ENCODE assay signal across 15 cellular contexts in the genomic region with DNA sequence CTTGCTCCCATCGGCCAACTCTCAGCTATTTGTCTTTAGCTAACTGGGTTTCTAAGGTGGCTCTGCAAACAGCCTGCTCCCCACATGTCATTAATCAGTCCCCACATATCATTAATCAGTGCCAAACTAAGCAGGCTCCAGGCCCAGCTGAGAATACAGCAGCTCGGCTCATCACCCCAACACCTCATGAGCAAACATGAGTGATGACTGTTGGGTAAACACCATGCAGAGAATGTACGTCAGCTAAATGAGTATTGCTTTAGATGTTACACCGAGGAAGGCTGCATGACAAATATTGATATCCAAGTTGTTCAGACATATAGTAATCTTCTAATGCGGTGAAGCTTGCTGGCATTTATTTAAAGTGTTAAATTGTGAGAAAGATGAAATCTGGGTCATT.
"Had no signal": no experiment of that assay in that cellular context is flagged by ENCODE, and none has a peak within 500 bp of the region (broad histone marks: within the 10 kb centered on the region; RNA-seq: fewer than 3 reads in every experiment).

No MANE protein-coding gene starts in this region.

- DNase-seq: activated CD4-positive, alpha-beta T cell treated with anti-CD3 and anti-CD28 coated beads for 1 hour; activated CD4-positive, alpha-beta T cell treated with anti-CD3 and anti-CD28 coated beads, Interleukin-2, amount 50 U/mL, for 48 hours; activated CD8-positive, alpha-beta memory T cell treated with anti-CD3 and anti-CD28 coated beads, Interleukin-2, amount 10 ng/mL, durations not matched to agents 7 days and 5 days; activated naive CD4-positive, alpha-beta T cell treated with Interleukin-2 at 50 U/mL for 16 hours; activated naive CD8-positive, alpha-beta T cell treated with anti-CD3 and anti-CD28 coated beads, Interleukin-2, amount 50 U/mL, for 24 hours; activated T-cell treated with anti-CD3 and anti-CD28 coated beads, Interleukin-2, amount 50 U/mL, for 72 hours; colonic mucosa; midbrain; naive B cell; stimulated activated CD4-positive, alpha-beta T cell treated with anti-CD3 and anti-CD28 coated beads, Interleukin-4, amount 100 ng/mL, for 4 hours; stimulated activated naive CD8-positive, alpha-beta T cell treated with anti-CD3 and anti-CD28 coated beads, Interleukin-15, amount 100 ng/mL, for 72 hours had no signal

- ATAC-seq: activated CD8-positive, alpha-beta memory T cell treated with anti-CD3 and anti-CD28 coated beads, Interleukin-2, amount 10 ng/mL, durations not matched to agents 7 days and 5 days; activated naive CD8-positive, alpha-beta T cell treated with anti-CD3 and anti-CD28 coated beads, Interleukin-2, amount 50 U/mL, for 24 hours; activated T-cell treated with anti-CD3 and anti-CD28 coated beads, Interleukin-2, amount 50 U/mL, for 72 hours; gastroesophageal sphincter; stimulated activated naive CD8-positive, alpha-beta T cell treated with anti-CD3 and anti-CD28 coated beads, Interleukin-15, amount 100 ng/mL, for 72 hours had no signal

- H3K9ac ChIP-seq: parathyroid adenoma had no signal

- H3K4me1 ChIP-seq: ascending aorta, colonic mucosa, parathyroid adenoma had no signal

- H3K36me3 ChIP-seq: ascending aorta, colonic mucosa, gastroesophageal sphincter had no signal

- H3K27ac ChIP-seq: ascending aorta, colonic mucosa, gastroesophageal sphincter, parathyroid adenoma had no signal

- H3K27me3 ChIP-seq: ascending aorta, colonic mucosa, gastroesophageal sphincter had no signal

- H2AFZ ChIP-seq: parathyroid adenoma had no signal

- FAIRE-seq: urothelium cell line had no signal

- H3K9me3 ChIP-seq: ascending aorta, colonic mucosa, gastroesophageal sphincter had no signal

- H3K4me3 ChIP-seq: ascending aorta, colonic mucosa, gastroesophageal sphincter had no signal

- H3K79me2 ChIP-seq: parathyroid adenoma had no signal
